In genomic region chr15:64046347-64047153, GRCh38 we compare ENCODE assay signal across 1 cellular context.
TF ChIP-seq lines count a peak whose summit lies in the region.

Gene DAPK2 (minus strand): TSS chr15:64046485. CDS start chr15:64040261, 6,224 bp downstream.

TF ChIP-seq in K562, 482 proteins besides CTCF, POLR2A, EP300 and RAD21 (continued from another document and continues in another):
- TF ChIP-seq E2F1 (CRISPR knock-in tag; IDR thresholded peaks at IDR 0.05): no peak
- no peak for TF ChIP-seq PRMT5 (CRISPR knock-in tag; IDR thresholded peaks at IDR 0.05)
- no peak for TF ChIP-seq SETDB1 (IDR thresholded peaks at IDR 0.05; ENCODE audit: low read length)
- TF ChIP-seq USF1 (CRISPR knock-in tag; IDR thresholded peaks at IDR 0.05): no peak
- TF ChIP-seq ILF3 (IDR thresholded peaks at IDR 0.05; ENCODE audit: borderline replicate concordance): no peak
- TF ChIP-seq HBP1 (CRISPR knock-in tag; IDR thresholded peaks at IDR 0.05): no peak
- TF ChIP-seq SMARCA4 (IDR thresholded peaks at IDR 0.05): no peak
- no peak for TF ChIP-seq NR3C1 (CRISPR knock-in tag; IDR thresholded peaks at IDR 0.05)
- TF ChIP-seq BRD9 (IDR thresholded peaks at IDR 0.05; ENCODE audit: low read depth, partially characterized antibody): no peak
- TF ChIP-seq IRF1 (CRISPR knock-in tag; IDR thresholded peaks at IDR 0.05; ENCODE audit: borderline replicate concordance): no peak
- no peak for TF ChIP-seq KAT2B (IDR thresholded peaks at IDR 0.05; ENCODE audit: low read depth, low read length)
- TF ChIP-seq HES1 (IDR thresholded peaks at IDR 0.05; ENCODE audit: low read depth): no peak
- TF ChIP-seq E2F4 (CRISPR knock-in tag; IDR thresholded peaks at IDR 0.05; ENCODE audit: low read depth): no peak
- TF ChIP-seq ZNF12 (CRISPR knock-in tag; IDR thresholded peaks at IDR 0.05): no peak
- TF ChIP-seq PHB2 (IDR thresholded peaks at IDR 0.05; ENCODE audit: low read depth): no peak
- TF ChIP-seq ZBTB17 (CRISPR knock-in tag; IDR thresholded peaks at IDR 0.05): 0 out of 2 replicates have a peak, but pooled peaks have one; percentile 19
- TF ChIP-seq PKNOX1 (IDR thresholded peaks at IDR 0.05): no peak
- no peak for TF ChIP-seq YBX1 (IDR thresholded peaks at IDR 0.05)
- TF ChIP-seq SMARCB1 (IDR thresholded peaks at IDR 0.05; ENCODE audit: insufficient read length, low read depth): no peak
- peak; percentile 89 for TF ChIP-seq HMGN3 (IDR thresholded peaks at IDR 0.05; ENCODE audit: borderline replicate concordance, extremely low read depth, insufficient read length, low read depth, low read length)
- no peak for TF ChIP-seq MCM5 (IDR thresholded peaks at IDR 0.05; ENCODE audit: low read depth)
- TF ChIP-seq BACH1 (tag; IDR thresholded peaks at IDR 0.05): no peak
- no peak for TF ChIP-seq ZBTB34 (CRISPR knock-in tag; IDR thresholded peaks at IDR 0.05)
- TF ChIP-seq CHD7 (IDR thresholded peaks at IDR 0.05; ENCODE audit: low read depth, low read length): no peak
- no peak; the same call in 1 of the 2 replicates for TF ChIP-seq L3MBTL2 (IDR thresholded peaks at IDR 0.05)
- TF ChIP-seq EZH2 (IDR thresholded peaks at IDR 0.05; ENCODE audit: borderline replicate concordance, low read depth, low read length): no peak
- no peak for TF ChIP-seq THRAP3 (IDR thresholded peaks at IDR 0.05; ENCODE audit: borderline replicate concordance)
- TF ChIP-seq POLR2H (tag; IDR thresholded peaks at IDR 0.05; ENCODE audit: low read depth): no peak
- TF ChIP-seq HNRNPLL (IDR thresholded peaks at IDR 0.05; ENCODE audit: low read depth, low read length, poor library complexity, severe bottlenecking): no peak
- TF ChIP-seq POLR3G (IDR thresholded peaks at IDR 0.05; ENCODE audit: extremely low read depth, insufficient read length, insufficient replicate concordance): no peak
- no peak for TF ChIP-seq ZC3H11A (IDR thresholded peaks at IDR 0.05; ENCODE audit: low read depth, low read length)
- no peak for TF ChIP-seq PHF20 (IDR thresholded peaks at IDR 0.05; ENCODE audit: partially characterized antibody)
- TF ChIP-seq MYBL2 (IDR thresholded peaks at IDR 0.05; ENCODE audit: low read depth): no peak
- no peak for TF ChIP-seq MYBL2 (CRISPR knock-in tag; IDR thresholded peaks at IDR 0.05; ENCODE audit: borderline replicate concordance)
- TF ChIP-seq PCBP1 (IDR thresholded peaks at IDR 0.05; ENCODE audit: low read depth, low read length, poor library complexity, severe bottlenecking): no peak
- peak; percentile 45; the same call in 1 of the 2 replicates for TF ChIP-seq SIN3B (IDR thresholded peaks at IDR 0.05; ENCODE audit: low read depth)
- TF ChIP-seq NFRKB (IDR thresholded peaks at IDR 0.05; ENCODE audit: low read depth): no peak
- TF ChIP-seq KDM4B (IDR thresholded peaks at IDR 0.05; ENCODE audit: borderline replicate concordance in 2 of 2, low read depth in 1 of 2): no peak
- peak in 1 of 2 experiments; percentile 34; a peak in 1 of 4 replicates for TF ChIP-seq SIN3A (IDR thresholded peaks at IDR 0.05; ENCODE audit: borderline replicate concordance in 2 of 2, control insufficient read depth in 1 of 2, low read depth in 2 of 2, low read length in 2 of 2)
- TF ChIP-seq MAZ (CRISPR knock-in tag; conservative IDR thresholded peaks at IDR 0.05 in 1 of 2, IDR thresholded peaks at IDR 0.05 in 1 of 2): peak; percentile 45 to 60; a peak in 2 of 4 replicates
- no peak for TF ChIP-seq CBX1 (IDR thresholded peaks at IDR 0.05; ENCODE audit: low read depth)
- TF ChIP-seq NONO (IDR thresholded peaks at IDR 0.05; ENCODE audit: low read depth in 2 of 2, low read length in 1 of 2): peak in 1 of 2 experiments; percentile 64; a peak in 1 of 4 replicates
- no peak for TF ChIP-seq ZNF133 (CRISPR knock-in tag; IDR thresholded peaks at IDR 0.05)
